ENCODE assay signal across 13 cellular contexts in genomic region chr9:129839324-129840023, GRCh38. TPM values are rescaled to one million over a fixed set of nuclear protein-coding genes. Genes with fewer than 3 reads are reported as not detected.
DNase-seq lines count a peak whose midpoint lies in the region; ATAC-seq and TF ChIP-seq lines count a peak whose summit lies in the region.
"Had no signal": no experiment of that assay in that cellular context is flagged by ENCODE, and none has a peak within 500 bp of the region (broad histone marks: within the 10 kb centered on the region; RNA-seq: fewer than 3 reads in every experiment).

No MANE protein-coding gene starts in this region.

- no peak for DNase-seq in T-helper 2 cell treated with Interferon-gamma antibody and Interleukin-4, amounts not matched to agents 5 μg/mL and 100 μg/mL, for 36 hours (ENCODE audit: low spot score)
- DNase-seq in T-helper 2 cell = no peak
- peak; percentile 34 for DNase-seq in GM23248
- DNase-seq in activated naive CD4-positive, alpha-beta T cell treated with anti-CD3 and anti-CD28 coated beads, Interleukin-2, amount 50 U/mL, for 72 hours (ENCODE audit: low spot score in 2 of 2) = no peak
- peak; percentile 88 for DNase-seq in osteoblast (ENCODE audit: insufficient read length, low spot score, missing footprints)
- no peak for DNase-seq in C1 segment of cervical spinal cord (lab: John Stamatoyannopoulos, UW)
- DNase-seq in AG20443 (ENCODE audit: low spot score) = no peak
- DNase-seq: activated B cell treated with CpG ODN at 0.5 μM for 24 hours, dorsolateral prefrontal cortex, foreskin melanocyte, NCI-H524 treated with DMSO at 0.1 percent for 48 hours, uterus had no signal

- no peaks in the 10 kb centered on the region for H3K27me3 ChIP-seq in GM23248 (replicated peaks; ENCODE audit: insufficient read depth)
- no peaks in the 10 kb centered on the region for H3K27me3 ChIP-seq in osteoblast (ENCODE audit: insufficient read depth, low read length)
- H3K27me3 ChIP-seq: dorsolateral prefrontal cortex, uterus had no signal

- H3K36me3 ChIP-seq in GM23248 (ENCODE audit: low read depth) (no peaks in the 10 kb centered on the region), osteoblast (ENCODE audit: insufficient read depth, low read length) (peaks cover 12% of the 10 kb centered on the region)
- H3K36me3 ChIP-seq: uterus had no signal

- H3K4me2 ChIP-seq in GM23248 (ENCODE audit: unreplicated experiment) (peak overlapping the region; percentile 48), osteoblast (ENCODE audit: insufficient read depth, low read length) (peak overlapping the region; percentile 71)

- WGBS in GM23248 (ENCODE audit: low coverage in 1 of 2, low lambda C conversion rate in 2 of 2, missing lambda C conversion rate in 2 of 2), 2 experiments = 51 to 64% methylated on average over 8 to 10 of the region's 10 CpGs

- no peaks in the 10 kb centered on the region for H3K9me2 ChIP-seq in GM23248 (ENCODE audit: insufficient read depth)

- in situ Hi-C loops in GM23248 (cut with MboI) = no loop called here

- peak overlapping the region; percentile 69 for H3K4me3 Mint-ChIP-seq in T-helper 2 cell treated with Interferon-gamma antibody and Interleukin-4, amounts not matched to agents 5 μg/mL and 100 μg/mL, for 36 hours
- H3K4me3 Mint-ChIP-seq: activated B cell treated with CpG ODN at 0.5 μM for 24 hours had no signal

- H4K20me1 ChIP-seq in GM23248 (ENCODE audit: insufficient read depth) (no peaks in the 10 kb centered on the region), osteoblast (ENCODE audit: insufficient read depth, low read length) (peaks cover 17% of the 10 kb centered on the region)

- no peak overlapping the region for H3K9ac ChIP-seq in GM23248

- TF ChIP-seq CTCF in osteoblast (IDR thresholded peaks at IDR 0.05; ENCODE audit: extremely low read depth, low read depth, low read length) = no peak

- no peaks in the 10 kb centered on the region for H3K9me3 ChIP-seq in GM23248 (ENCODE audit: low read depth)
- H3K9me3 ChIP-seq in osteoblast (ENCODE audit: low read depth, low read length) = no peaks in the 10 kb centered on the region
- H3K9me3 ChIP-seq: uterus had no signal

- H3K79me2 ChIP-seq in GM23248 (ENCODE audit: insufficient read depth) (peaks cover 63% of the 10 kb centered on the region), osteoblast (ENCODE audit: insufficient read depth, low read length) (peaks cover 66% of the 10 kb centered on the region)

- H3F3A ChIP-seq in GM23248 (ENCODE audit: insufficient read depth) = peaks cover 22% of the 10 kb centered on the region

- peaks cover 28% of the 10 kb centered on the region for H3K4me1 ChIP-seq in GM23248 (ENCODE audit: insufficient read depth)
- peaks cover 29% of the 10 kb centered on the region for H3K4me1 ChIP-seq in osteoblast (ENCODE audit: insufficient read depth, low read length)

- H3K36me3 Mint-ChIP-seq in T-helper 2 cell treated with Interferon-gamma antibody and Interleukin-4, amounts not matched to agents 5 μg/mL and 100 μg/mL, for 36 hours (ENCODE audit: low read depth) = peaks cover 23% of the 10 kb centered on the region
- peaks cover 18 to 28% of the 10 kb centered on the region in 2 donors for H3K36me3 Mint-ChIP-seq in activated naive CD4-positive, alpha-beta T cell treated with anti-CD3 and anti-CD28 coated beads, Interleukin-2, amount 50 U/mL, for 72 hours

- no peak overlapping the region for H3K4me3 ChIP-seq in GM23248
- peak overlapping the region; percentile 36 for H3K4me3 ChIP-seq in osteoblast (ENCODE audit: insufficient read depth, low read length)
- H3K4me3 ChIP-seq: dorsolateral prefrontal cortex, uterus had no signal

- peak overlapping the region; percentile 84 for H3K27ac Mint-ChIP-seq in T-helper 2 cell treated with Interferon-gamma antibody and Interleukin-4, amounts not matched to agents 5 μg/mL and 100 μg/mL, for 36 hours
- H3K27ac Mint-ChIP-seq in activated naive CD4-positive, alpha-beta T cell treated with anti-CD3 and anti-CD28 coated beads, Interleukin-2, amount 50 U/mL, for 72 hours = peak overlapping the region; percentile 96
- H3K27ac Mint-ChIP-seq: activated B cell treated with CpG ODN at 0.5 μM for 24 hours had no signal

- peaks cover 37% of the 10 kb centered on the region for H3K4me1 Mint-ChIP-seq in T-helper 2 cell treated with Interferon-gamma antibody and Interleukin-4, amounts not matched to agents 5 μg/mL and 100 μg/mL, for 36 hours (ENCODE audit: low read depth)

- H3K27me3 Mint-ChIP-seq in T-helper 2 cell treated with Interferon-gamma antibody and Interleukin-4, amounts not matched to agents 5 μg/mL and 100 μg/mL, for 36 hours (ENCODE audit: low read depth) = no peaks in the 10 kb centered on the region
- H3K27me3 Mint-ChIP-seq: activated B cell treated with CpG ODN at 0.5 μM for 24 hours had no signal

- ATAC-seq in activated naive CD4-positive, alpha-beta T cell treated with anti-CD3 and anti-CD28 coated beads, Interleukin-2, amount 50 U/mL, for 72 hours = no peak
- no peak for ATAC-seq in HG02759 (IDR thresholded peaks at IDR 0.05; ENCODE audit: unreplicated experiment)

- H3K9me3 Mint-ChIP-seq in T-helper 2 cell treated with Interferon-gamma antibody and Interleukin-4, amounts not matched to agents 5 μg/mL and 100 μg/mL, for 36 hours = no peaks in the 10 kb centered on the region
- H3K9me3 Mint-ChIP-seq in activated naive CD4-positive, alpha-beta T cell treated with anti-CD3 and anti-CD28 coated beads, Interleukin-2, amount 50 U/mL, for 72 hours = no peaks in the 10 kb centered on the region
- H3K9me3 Mint-ChIP-seq: activated B cell treated with CpG ODN at 0.5 μM for 24 hours had no signal

- H2AFZ ChIP-seq in GM23248 (no peak overlapping the region), osteoblast (ENCODE audit: low read length) (no peak overlapping the region)

- peak overlapping the region; percentile 69 for H3K27ac ChIP-seq in GM23248
- H3K27ac ChIP-seq in osteoblast (ENCODE audit: low read depth, low read length) = peak overlapping the region; percentile 77
- H3K27ac ChIP-seq: uterus had no signal

RNA-seq across cellular contexts. Expression of gene USP20, which starts 4.2 kb away (rescaled TPM):
- 7.3 and 10.3 TPM in 2 replicates for total RNA-seq in GM23248 (2014; rRNA removed; shearing (Covaris generic))
- polyA plus RNA-seq in GM23248 (2016; fragmentation: Nextera tagmentation; extraction: Ambion mirVana) = 15.7 and 15.8 TPM in 2 replicates
- 10 to 100 TPM; 50.7 to 58.5 TPM for total RNA-seq in activated naive CD4-positive, alpha-beta T cell treated with anti-CD3 and anti-CD28 coated beads, Interleukin-2, amount 50 U/mL, for 72 hours
- total RNA-seq in osteoblast = 9.1 and 10.5 TPM in 2 replicates

RNA-seq across cellular contexts. Expression of gene C9orf78, which starts 4.4 kb away (rescaled TPM):
- total RNA-seq in GM23248 (2014; rRNA removed; shearing (Covaris generic)) = 46.8 and 66.0 TPM in 2 replicates
- polyA plus RNA-seq in GM23248 (2016; fragmentation: Nextera tagmentation; extraction: Ambion mirVana) = 79.7 and 80.7 TPM in 2 replicates
- total RNA-seq in activated naive CD4-positive, alpha-beta T cell treated with anti-CD3 and anti-CD28 coated beads, Interleukin-2, amount 50 U/mL, for 72 hours = 10 to 100 TPM; 43.9 to 58.4 TPM
- total RNA-seq in osteoblast = 30.8 and 41.0 TPM in 2 replicates

RNA-seq across cellular contexts. Expression of gene TOR1A, which starts 15.5 kb away (rescaled TPM):
- total RNA-seq in GM23248 (2014; rRNA removed; shearing (Covaris generic)) = 63.6 and 73.6 TPM in 2 replicates
- 101 and 102 TPM in 2 replicates for polyA plus RNA-seq in GM23248 (2016; fragmentation: Nextera tagmentation; extraction: Ambion mirVana)
- total RNA-seq in activated naive CD4-positive, alpha-beta T cell treated with anti-CD3 and anti-CD28 coated beads, Interleukin-2, amount 50 U/mL, for 72 hours = 10 to 100 TPM; 33.4 to 48.6 TPM
- 52.1 and 52.5 TPM in 2 replicates for total RNA-seq in osteoblast

RNA-seq across cellular contexts. Expression of gene TOR1B, which starts 36.5 kb away (rescaled TPM):
- total RNA-seq in GM23248 (2014; rRNA removed; shearing (Covaris generic)) = 47.6 and 55.1 TPM in 2 replicates
- 34.5 and 37.9 TPM in 2 replicates for polyA plus RNA-seq in GM23248 (2016; fragmentation: Nextera tagmentation; extraction: Ambion mirVana)
- total RNA-seq in activated naive CD4-positive, alpha-beta T cell treated with anti-CD3 and anti-CD28 coated beads, Interleukin-2, amount 50 U/mL, for 72 hours = 10 to 100 TPM; 17.2 to 29.7 TPM
- 27.5 and 31.5 TPM in 2 replicates for total RNA-seq in osteoblast

Comparison
In these comparisons a context has a peak if more than half of its experiments do, and no peak if none do; other contexts are left out.
1. DNase-seq: peak in GM23248 (single experiment) and osteoblast (single experiment); none in T-helper 2 cell treated with Interferon-gamma antibody and Interleukin-4, amounts not matched to agents 5 μg/mL and 100 μg/mL, for 36 hours (single experiment), T-helper 2 cell (0 of 5), activated naive CD4-positive, alpha-beta T cell treated with anti-CD3 and anti-CD28 coated beads, Interleukin-2, amount 50 U/mL, for 72 hours (0 of 2), C1 segment of cervical spinal cord (0 of 14) and AG20443 (single experiment).